ENCODE assay signal across 9 cellular contexts in genomic region chrX:9234315-9234714, GRCh38.
"Had no signal": no experiment of that assay in that cellular context is flagged by ENCODE, and none has a peak within 500 bp of the region (broad histone marks: within the 10 kb centered on the region; RNA-seq: fewer than 3 reads in every experiment).

No MANE protein-coding gene starts in this region.

- H3K4me3 Mint-ChIP-seq: GM23338, H9 had no signal

- DNase-seq: H9, HCEC 1CT, IMR-90, KG1 had no signal

- H3K4me2 ChIP-seq: GM23338 had no signal

- FAIRE-seq: H1, H54, HTR-8/SVneo, K562 had no signal

- H3K4me1 Mint-ChIP-seq: GM23338, H9 had no signal

- ATAC-seq: GM23338, K562 had no signal

- H2AFZ ChIP-seq: GM23338 had no signal

- H3K9me3 Mint-ChIP-seq: GM23338 had no signal

- H3K27ac Mint-ChIP-seq: GM23338, H9 had no signal

- H3K4me3 ChIP-seq: GM23338, K562 had no signal
